Comparison of ENCODE assay signal across 18 cellular contexts in genomic region chr9:124389146-124389939, GRCh38. TPM values are rescaled to one million over a fixed set of nuclear protein-coding genes. Genes with fewer than 3 reads are reported as not detected.
A peak's percentile ranks its signal among the peaks of the same experiment; 100 is the strongest.
DNase-seq lines count a peak whose midpoint lies in the region; ATAC-seq lines count a peak whose summit lies in the region.
"Had no signal": no experiment of that assay in that cellular context is flagged by ENCODE, and none has a peak within 500 bp of the region (broad histone marks: within the 10 kb centered on the region; RNA-seq: fewer than 3 reads in every experiment).

No MANE protein-coding gene starts in this region.

- no peaks in the 10 kb centered on the region for H3K27me3 Mint-ChIP-seq in activated T-helper 17 cell treated with anti-CD3 and anti-CD28 coated beads, Interleukin-2, amount 50 U/mL, for 72 hours
- H3K27me3 Mint-ChIP-seq: activated CD4-positive, alpha-beta T cell treated with anti-CD3 and anti-CD28 coated beads, Interleukin-2, amount 10 ng/mL, durations not matched to agents 7 days and 5 days; dendritic cell treated with granulocyte-macrophage colony-stimulating factor and Interleukin-4, amounts not matched to agents 40 ng/mL and 50 ng/mL, for 4 days; stimulated activated memory B cell treated with anti-CD40 and anti-IgM and Interleukin-4, amounts not matched to agents 10 μg/mL and 1 μg/mL and 100 μg/mL, for 72 hours had no signal

- peaks cover 0 to 10% of the 10 kb centered on the region in 2 donors for H3K36me3 ChIP-seq in neuronal stem cell (replicated peaks in 1 of 2; ENCODE audit: control insufficient read depth in 2 of 2, insufficient read depth in 2 of 2, low read length in 2 of 2)

- WGBS in neuronal stem cell (ENCODE audit: extremely low coverage in 2 of 2, insufficient read length in 2 of 2, insufficient replicate concordance in 1 of 2), 2 donors = no CpG with 5 or more reads among the region's 7 CpGs

- peaks cover 18 to 19% of the 10 kb centered on the region in 2 donors for H3K4me1 ChIP-seq in neuronal stem cell (ENCODE audit: control insufficient read depth in 2 of 2, insufficient read depth in 1 of 2, low read depth in 1 of 2, low read length in 2 of 2)

- no peak overlapping the region for H2BK120ac ChIP-seq in neuronal stem cell (ENCODE audit: low read depth, low read length)

- peak overlapping the region; percentile 11 for H3K14ac ChIP-seq in neuronal stem cell (ENCODE audit: low read length)

- H3K27ac ChIP-seq in neuronal stem cell (replicated peaks; ENCODE audit: low read length) = no peak overlapping the region
- H3K27ac ChIP-seq: esophagus squamous epithelium had no signal

- H3K4me3 ChIP-seq in neuronal stem cell (ENCODE audit: low read length in 2 of 2) = no peak overlapping the region
- H3K4me3 ChIP-seq: esophagus squamous epithelium had no signal

- peaks cover 59% of the 10 kb centered on the region for H3K36me3 Mint-ChIP-seq in activated T-helper 17 cell treated with anti-CD3 and anti-CD28 coated beads, Interleukin-2, amount 50 U/mL, for 72 hours (ENCODE audit: low read depth)

- no peak overlapping the region for H2AFZ ChIP-seq in neuronal stem cell (ENCODE audit: low read length)

- H3K4me2 ChIP-seq in neuronal stem cell (ENCODE audit: insufficient read depth, low read length, poor library complexity, severe bottlenecking) = no peak overlapping the region

- peak; percentile 77 for DNase-seq in DMS53 (lab: John Stamatoyannopoulos, UW)
- DNase-seq in NCI-H1105 (lab: John Stamatoyannopoulos, UW) = peak; percentile 5
- DNase-seq in neuronal stem cell (ENCODE audit: low spot score) = no peak
- no peak for DNase-seq in activated naive CD4-positive, alpha-beta T cell treated with anti-CD3 and anti-CD28 coated beads, Interleukin-2, amount 50 U/mL, for 16 hours
- DNase-seq in retina = no peak
- DNase-seq: activated CD4-positive, alpha-beta T cell treated with anti-CD3 and anti-CD28 coated beads, Interleukin-2, amount 10 ng/mL, durations not matched to agents 7 days and 5 days; esophagus squamous epithelium; HCEC 1CT; hippocampal formation; NCI-H446 treated with DMSO at 0.1 percent for 48 hours; nephron progenitor cell; stimulated activated CD4-positive, alpha-beta T cell treated with anti-CD3 and anti-CD28 coated beads, Interleukin-4, amount 100 ng/mL, for 24 hours had no signal

- H2BK5ac ChIP-seq in neuronal stem cell (ENCODE audit: low read length) = no peak overlapping the region

- no peak overlapping the region for H2BK15ac ChIP-seq in neuronal stem cell (ENCODE audit: low read length)

- ATAC-seq in activated T-helper 17 cell treated with anti-CD3 and anti-CD28 coated beads, Interleukin-2, amount 50 U/mL, for 72 hours (replicated peaks) = no peak
- no peak for ATAC-seq in GM19035 (IDR thresholded peaks at IDR 0.05; ENCODE audit: unreplicated experiment)
- ATAC-seq: sciatic nerve; stimulated activated memory B cell treated with anti-CD40 and anti-IgM and Interleukin-4, amounts not matched to agents 10 μg/mL and 1 μg/mL and 100 μg/mL, for 72 hours had no signal

- H3K4me1 Mint-ChIP-seq in activated T-helper 17 cell treated with anti-CD3 and anti-CD28 coated beads, Interleukin-2, amount 50 U/mL, for 72 hours = peaks cover 42% of the 10 kb centered on the region

- peak overlapping the region; percentile 14 for H3K27ac Mint-ChIP-seq in activated T-helper 17 cell treated with anti-CD3 and anti-CD28 coated beads, Interleukin-2, amount 50 U/mL, for 72 hours
- H3K27ac Mint-ChIP-seq: activated CD4-positive, alpha-beta T cell treated with anti-CD3 and anti-CD28 coated beads, Interleukin-2, amount 10 ng/mL, durations not matched to agents 7 days and 5 days; activated T-helper 2 cell treated with anti-CD3 and anti-CD28 coated beads, Interferon-gamma antibody, Interleukin-2, Interleukin-4, amounts not matched to agents 10 μg/mL and 5 μg/mL and 100 μg/mL, durations not matched to agents 14 hours and 24 hours and 36 hours; dendritic cell treated with granulocyte-macrophage colony-stimulating factor and Interleukin-4, amounts not matched to agents 40 ng/mL and 50 ng/mL, for 4 days; stimulated activated memory B cell treated with anti-CD40 and anti-IgM and Interleukin-4, amounts not matched to agents 10 μg/mL and 1 μg/mL and 100 μg/mL, for 72 hours had no signal

- H2AK5ac ChIP-seq in neuronal stem cell (ENCODE audit: low read depth, low read length) = no peak overlapping the region

- no peak overlapping the region for H3K9ac ChIP-seq in neuronal stem cell (ENCODE audit: low read depth, low read length, poor library complexity)

- no peaks in the 10 kb centered on the region for H3K9me3 ChIP-seq in neuronal stem cell (replicated peaks in 1 of 2; ENCODE audit: control insufficient read depth in 2 of 2, insufficient read depth in 1 of 2, low read depth in 1 of 2, low read length in 2 of 2)
- H3K9me3 ChIP-seq: esophagus squamous epithelium had no signal

- H3K4ac ChIP-seq in neuronal stem cell (ENCODE audit: low read length) = no peak overlapping the region

- H3K27me3 ChIP-seq in neuronal stem cell (ENCODE audit: control insufficient read depth in 3 of 3, insufficient read depth in 3 of 3, low read depth in 1 of 3, low read length in 3 of 3) = no peaks in the 10 kb centered on the region
- H3K27me3 ChIP-seq: esophagus squamous epithelium had no signal

- H3K18ac ChIP-seq in neuronal stem cell (ENCODE audit: low read length) = no peak overlapping the region

- H2BK12ac ChIP-seq in neuronal stem cell (ENCODE audit: low read length) = no peak overlapping the region

- no peak overlapping the region for H4K8ac ChIP-seq in neuronal stem cell (ENCODE audit: low read depth, low read length)

- no peak overlapping the region for H3K23ac ChIP-seq in neuronal stem cell (ENCODE audit: low read depth, low read length, poor library complexity)

- no peaks in the 10 kb centered on the region for H3K9me3 Mint-ChIP-seq in activated T-helper 17 cell treated with anti-CD3 and anti-CD28 coated beads, Interleukin-2, amount 50 U/mL, for 72 hours
- H3K9me3 Mint-ChIP-seq: activated CD4-positive, alpha-beta T cell treated with anti-CD3 and anti-CD28 coated beads, Interleukin-2, amount 10 ng/mL, durations not matched to agents 7 days and 5 days; activated T-helper 2 cell treated with anti-CD3 and anti-CD28 coated beads, Interferon-gamma antibody, Interleukin-2, Interleukin-4, amounts not matched to agents 10 μg/mL and 5 μg/mL and 100 μg/mL, durations not matched to agents 14 hours and 24 hours and 36 hours; dendritic cell treated with granulocyte-macrophage colony-stimulating factor and Interleukin-4, amounts not matched to agents 40 ng/mL and 50 ng/mL, for 4 days; nephron progenitor cell; stimulated activated memory B cell treated with anti-CD40 and anti-IgM and Interleukin-4, amounts not matched to agents 10 μg/mL and 1 μg/mL and 100 μg/mL, for 72 hours had no signal

- H4K91ac ChIP-seq in neuronal stem cell (ENCODE audit: low read depth, low read length, poor library complexity) = no peak overlapping the region

- H3K79me1 ChIP-seq in neuronal stem cell (ENCODE audit: low read depth, low read length) = peaks cover 3% of the 10 kb centered on the region

- no peak overlapping the region for H3K4me3 Mint-ChIP-seq in activated T-helper 17 cell treated with anti-CD3 and anti-CD28 coated beads, Interleukin-2, amount 50 U/mL, for 72 hours
- H3K4me3 Mint-ChIP-seq: activated CD4-positive, alpha-beta T cell treated with anti-CD3 and anti-CD28 coated beads, Interleukin-2, amount 10 ng/mL, durations not matched to agents 7 days and 5 days; dendritic cell treated with granulocyte-macrophage colony-stimulating factor and Interleukin-4, amounts not matched to agents 40 ng/mL and 50 ng/mL, for 4 days; nephron progenitor cell; stimulated activated memory B cell treated with anti-CD40 and anti-IgM and Interleukin-4, amounts not matched to agents 10 μg/mL and 1 μg/mL and 100 μg/mL, for 72 hours had no signal

RNA-seq across cellular contexts. Expression of gene PSMB7, which starts 25.9 kb away (rescaled TPM):
- total RNA-seq in activated T-helper 17 cell treated with anti-CD3 and anti-CD28 coated beads, Interleukin-2, amount 50 U/mL, for 72 hours = 100 to 1,000 TPM; 105 to 175 TPM
- 189 TPM for polyA plus RNA-seq in neuronal stem cell (2013, experiment 1 of 2)
- 189 TPM for polyA plus RNA-seq in neuronal stem cell (2013, experiment 2 of 2)

Comparison
In these comparisons a context has a peak if more than half of its experiments do, and no peak if none do; other contexts are left out.
1. DNase-seq: peak in DMS53 (single experiment) and NCI-H1105 (single experiment); none in neuronal stem cell (single experiment), activated naive CD4-positive, alpha-beta T cell treated with anti-CD3 and anti-CD28 coated beads, Interleukin-2, amount 50 U/mL, for 16 hours (single experiment) and retina (single experiment).